In genomic region chr19:2326699-2327360, GRCh38 we compare ENCODE assay signal across 10 cellular contexts. TPM values are rescaled to one million over a fixed set of nuclear protein-coding genes. Genes with fewer than 3 reads are reported as not detected.
DNase-seq lines count a peak whose midpoint lies in the region; ATAC-seq, FAIRE-seq and TF ChIP-seq lines count a peak whose summit lies in the region.
"Had no signal": no experiment of that assay in that cellular context is flagged by ENCODE, and none has a peak within 500 bp of the region (broad histone marks: within the 10 kb centered on the region; RNA-seq: fewer than 3 reads in every experiment).

No MANE protein-coding gene starts in this region.

- ATAC-seq in lower lobe of right lung = no peak

- no peaks in the 10 kb centered on the region for H3K9me3 Mint-ChIP-seq in activated CD4-positive, alpha-beta T cell treated with anti-CD3 and anti-CD28 coated beads, Interleukin-2, amount 10 ng/mL, durations not matched to agents 7 days and 5 days

- H3K36me3 Mint-ChIP-seq in activated CD4-positive, alpha-beta T cell treated with anti-CD3 and anti-CD28 coated beads, Interleukin-2, amount 10 ng/mL, durations not matched to agents 7 days and 5 days (ENCODE audit: low read depth) = peaks cover 26% of the 10 kb centered on the region

- no peak overlapping the region for H3K9ac ChIP-seq in endothelial cell of umbilical vein (replicated peaks; ENCODE audit: extremely low read depth, insufficient read depth, low read length)
- H3K9ac ChIP-seq in skeletal muscle satellite cell (ENCODE audit: low read depth, low read length) = peak overlapping the region; percentile 97

- peak overlapping the region; percentile 99 for H3K4me3 Mint-ChIP-seq in activated CD4-positive, alpha-beta T cell treated with anti-CD3 and anti-CD28 coated beads, Interleukin-2, amount 10 ng/mL, durations not matched to agents 7 days and 5 days

- no peak for TF ChIP-seq CTCF in endothelial cell of umbilical vein (IDR thresholded peaks at IDR 0.05; ENCODE audit: extremely low read depth in 1 of 2, insufficient read depth in 1 of 2, low read depth in 1 of 2, low read length in 2 of 2)
- TF ChIP-seq CTCF in lower lobe of right lung (IDR thresholded peaks at IDR 0.05) = no peak

- peak overlapping the region; percentile 51; the same call in 1 of the 2 replicates for H3K27ac ChIP-seq in SJCRH30
- peak overlapping the region; percentile 90 for H3K27ac ChIP-seq in endothelial cell of umbilical vein (ENCODE audit: insufficient read depth, low read depth, low read length)
- no peak overlapping the region for H3K27ac ChIP-seq in lower lobe of right lung

- H3K27me3 ChIP-seq in SJCRH30 = no peaks in the 10 kb centered on the region
- no peaks in the 10 kb centered on the region for H3K27me3 ChIP-seq in endothelial cell of umbilical vein (ENCODE audit: control insufficient read depth in 2 of 2, insufficient read depth in 2 of 2, low read length in 2 of 2)
- no peaks in the 10 kb centered on the region for H3K27me3 ChIP-seq in skeletal muscle satellite cell (ENCODE audit: control insufficient read depth, insufficient read depth, low read length)
- H3K27me3 ChIP-seq in lower lobe of right lung (ENCODE audit: low read depth) = no peaks in the 10 kb centered on the region

- H2AFZ ChIP-seq in endothelial cell of umbilical vein (ENCODE audit: low read depth, low read length) = no peak overlapping the region

- CTCF ChIA-PET in activated CD4-positive, alpha-beta T cell treated with anti-CD3 and anti-CD28 coated beads, Interleukin-2, amount 10 ng/mL, durations not matched to agents 7 days and 5 days (lab: Charles Lee) = interaction anchor here (0.9 to 1.2 kb wide), 2 partner anchors 15 to 38 kb away, joined by 4 read pairs; no protein-coding TSS in a partner anchor
- CTCF ChIA-PET in endothelial cell of umbilical vein (lab: Charles Lee) = interaction anchor here (0.9 to 1.6 kb wide), 4 partner anchors 9 to 171 kb away, joined by 3 to 8 read pairs (median 4); no protein-coding TSS in a partner anchor

- H3K4me1 Mint-ChIP-seq in activated CD4-positive, alpha-beta T cell treated with anti-CD3 and anti-CD28 coated beads, Interleukin-2, amount 10 ng/mL, durations not matched to agents 7 days and 5 days = peaks cover 53% of the 10 kb centered on the region

- POLR2A ChIA-PET in activated CD4-positive, alpha-beta T cell treated with anti-CD3 and anti-CD28 coated beads, Interleukin-2, amount 10 ng/mL, durations not matched to agents 7 days and 5 days (lab: Charles Lee) = interaction anchor here (0.6 kb wide), 1 partner anchor 283 kb away, joined by 3 read pairs; no protein-coding TSS in a partner anchor
- POLR2A ChIA-PET in endothelial cell of umbilical vein (lab: Charles Lee) = interaction anchor here (0.6 kb wide), 2 partner anchors 265 to 1881 kb away, joined by 4 read pairs; no protein-coding TSS in a partner anchor

- TF ChIP-seq POLR2A in endothelial cell of umbilical vein (IDR thresholded peaks at IDR 0.05; ENCODE audit: low read depth, low read length) = no peak

- H3K9me3 ChIP-seq in SJCRH30 (replicated peaks) (no peaks in the 10 kb centered on the region), endothelial cell of umbilical vein (replicated peaks; ENCODE audit: control insufficient read depth, insufficient read depth, low read length) (no peaks in the 10 kb centered on the region), skeletal muscle satellite cell (replicated peaks; ENCODE audit: low read length) (no peaks in the 10 kb centered on the region), lower lobe of right lung (no peaks in the 10 kb centered on the region)

- H3K9me1 ChIP-seq in endothelial cell of umbilical vein (replicated peaks; ENCODE audit: control insufficient read depth, extremely low read depth, insufficient read depth, low read length) = no peaks in the 10 kb centered on the region

- no peaks in the 10 kb centered on the region for H4K20me1 ChIP-seq in endothelial cell of umbilical vein (replicated peaks; ENCODE audit: control insufficient read depth, extremely low read depth, insufficient read depth, low read length)

- intact Hi-C loops in endothelial cell of umbilical vein (cut with micrococcal nuclease) = loop anchor here (5.0 kb wide), 1 partner anchor 40 kb away; no protein-coding TSS in a partner anchor
- intact Hi-C loops in cardiac septum (cut with DNase I) = loop anchor here (5.0 kb wide), 1 partner anchor 165 kb away; the partner anchor contains the start of gene DOT1L
- intact Hi-C loops in lower lobe of right lung (cut with DNase I) = no loop called here

- no peak for DNase-seq in activated CD4-positive, alpha-beta T cell treated with anti-CD3 and anti-CD28 coated beads, Interleukin-2, amount 10 ng/mL, durations not matched to agents 7 days and 5 days
- DNase-seq in activated CD4-positive, alpha-beta T cell treated with anti-CD3 and anti-CD28 coated beads for 48 hours = no peak
- DNase-seq in SJCRH30 (no peak), endothelial cell of umbilical vein (ENCODE audit: low read depth, low spot score) (no peak), mucosa of gallbladder (ENCODE audit: low spot score) (no peak), cardiac septum (ENCODE audit: low spot score) (no peak), lower lobe of right lung (no peak)

- no TSS peak for BruUV-seq in endothelial cell of umbilical vein (replicated peaks; lab: Mats Ljungman, UMichigan)

- peaks cover 41% of the 10 kb centered on the region for H3K79me2 ChIP-seq in endothelial cell of umbilical vein (ENCODE audit: control insufficient read depth, insufficient read depth, low read length)

- no peak overlapping the region for H3K4me3 ChIP-seq in SJCRH30
- H3K4me3 ChIP-seq in endothelial cell of umbilical vein (replicated peaks in 1 of 3; ENCODE audit: insufficient read depth in 1 of 3, low read depth in 1 of 3, low read length in 3 of 3) = no peak overlapping the region
- H3K4me3 ChIP-seq in skeletal muscle satellite cell (ENCODE audit: low read length) = peak overlapping the region; percentile 86
- H3K4me3 ChIP-seq in lower lobe of right lung = no peak overlapping the region

- H3K4me2 ChIP-seq in endothelial cell of umbilical vein (ENCODE audit: insufficient read depth, low read length) (no peak overlapping the region), skeletal muscle satellite cell (ENCODE audit: low read length) (peak overlapping the region; percentile 100)

- H3K27ac Mint-ChIP-seq in activated CD4-positive, alpha-beta T cell treated with anti-CD3 and anti-CD28 coated beads, Interleukin-2, amount 10 ng/mL, durations not matched to agents 7 days and 5 days = peak overlapping the region; percentile 99

- H3K36me3 ChIP-seq in SJCRH30 = peaks cover 9% of the 10 kb centered on the region
- H3K36me3 ChIP-seq in endothelial cell of umbilical vein (ENCODE audit: control insufficient read depth in 2 of 2, extremely low read depth in 1 of 2, insufficient read depth in 2 of 2, low read length in 2 of 2) = peaks cover 0 to 13% of the 10 kb centered on the region in 2 experiments
- peaks cover 21% of the 10 kb centered on the region for H3K36me3 ChIP-seq in skeletal muscle satellite cell (ENCODE audit: insufficient read depth, low read length)
- H3K36me3 ChIP-seq in lower lobe of right lung = peaks cover 38% of the 10 kb centered on the region

- H3K27me3 Mint-ChIP-seq in activated CD4-positive, alpha-beta T cell treated with anti-CD3 and anti-CD28 coated beads, Interleukin-2, amount 10 ng/mL, durations not matched to agents 7 days and 5 days = no peaks in the 10 kb centered on the region

- dilution Hi-C loops in endothelial cell of umbilical vein (cut with MboI; ENCODE audit: extremely low pct_ligation_motif_present, low sequenced_read_pairs) = no loop called here

- no peak for FAIRE-seq in endothelial cell of umbilical vein (lab: Jason Lieb, UNC)

- H3K4me1 ChIP-seq in SJCRH30 (peaks cover 22% of the 10 kb centered on the region), endothelial cell of umbilical vein (ENCODE audit: control insufficient read depth, extremely low read depth, insufficient read depth, low read length) (peaks cover 15% of the 10 kb centered on the region), skeletal muscle satellite cell (ENCODE audit: control insufficient read depth, insufficient read depth, low read length) (peaks cover 26% of the 10 kb centered on the region), lower lobe of right lung (peaks cover 36% of the 10 kb centered on the region)

RNA-seq across cellular contexts. Expression of gene LSM7, which starts 1.6 kb away (rescaled TPM):
- 100 to 1,000 TPM; 105 to 114 TPM for total RNA-seq in activated CD4-positive, alpha-beta T cell treated with anti-CD3 and anti-CD28 coated beads, Interleukin-2, amount 10 ng/mL, durations not matched to agents 7 days and 5 days
- 179 and 185 TPM in 2 replicates for total RNA-seq in SJCRH30 (2014; rRNA removed; shearing (Covaris generic))
- 124 and 131 TPM in 2 replicates for total RNA-seq in endothelial cell of umbilical vein
- 673 and 777 TPM in 2 replicates for polyA plus RNA-seq in endothelial cell of umbilical vein
- 801 and 870 TPM in 2 replicates for polyA plus RNA-seq in endothelial cell of umbilical vein (2011; cell fraction: cytosol; rRNA removed)
- 195 and 232 TPM in 2 replicates for polyA plus RNA-seq in endothelial cell of umbilical vein (2011; cell fraction: nucleus; rRNA removed)
- 200 and 280 TPM in 2 replicates for polyA plus RNA-seq in endothelial cell of umbilical vein (2012)
- 49.3 and 58.7 TPM in 2 replicates for polyA minus RNA-seq in endothelial cell of umbilical vein
- 47.5 TPM for polyA minus RNA-seq in endothelial cell of umbilical vein (2011; cell fraction: cytosol; rRNA and poly(A)+ RNA removed)
- polyA minus RNA-seq in endothelial cell of umbilical vein (2011; cell fraction: nucleus; rRNA and poly(A)+ RNA removed) = 17.0 and 26.4 TPM in 2 replicates
- 177 and 189 TPM in 2 replicates for total RNA-seq in skeletal muscle satellite cell (2012; rRNA removed)
- 79.1 TPM for total RNA-seq in mucosa of gallbladder
- 42.7 TPM for total RNA-seq in cardiac septum
- 58.2 TPM for total RNA-seq in lower lobe of right lung

RNA-seq across cellular contexts. Expression of gene SPPL2B, which starts 1.7 kb away (rescaled TPM):
- total RNA-seq in activated CD4-positive, alpha-beta T cell treated with anti-CD3 and anti-CD28 coated beads, Interleukin-2, amount 10 ng/mL, durations not matched to agents 7 days and 5 days = 10 to 100 TPM; 69.9 to 96.6 TPM
- 7.7 and 14.3 TPM in 2 replicates for total RNA-seq in SJCRH30 (2014; rRNA removed; shearing (Covaris generic))
- total RNA-seq in endothelial cell of umbilical vein = 59.8 and 62.7 TPM in 2 replicates
- 60.7 and 72.8 TPM in 2 replicates for polyA plus RNA-seq in endothelial cell of umbilical vein
- 15.3 and 22.6 TPM in 2 replicates for polyA plus RNA-seq in endothelial cell of umbilical vein (2011; cell fraction: cytosol; rRNA removed)
- 221 and 251 TPM in 2 replicates for polyA plus RNA-seq in endothelial cell of umbilical vein (2011; cell fraction: nucleus; rRNA removed)
- 37.3 and 49.5 TPM in 2 replicates for polyA plus RNA-seq in endothelial cell of umbilical vein (2012)
- 32.8 and 38.7 TPM in 2 replicates for polyA minus RNA-seq in endothelial cell of umbilical vein
- 19.5 TPM for polyA minus RNA-seq in endothelial cell of umbilical vein (2011; cell fraction: cytosol; rRNA and poly(A)+ RNA removed)
- polyA minus RNA-seq in endothelial cell of umbilical vein (2011; cell fraction: nucleus; rRNA and poly(A)+ RNA removed) = 22.4 and 51.8 TPM in 2 replicates
- total RNA-seq in skeletal muscle satellite cell (2012; rRNA removed) = 20.8 and 25.6 TPM in 2 replicates
- total RNA-seq in mucosa of gallbladder = 148 TPM
- total RNA-seq in cardiac septum = 27.4 TPM
- total RNA-seq in lower lobe of right lung = 52.3 TPM

RNA-seq across cellular contexts. Expression of gene LINGO3, which starts 18.9 kb away (rescaled TPM):
- total RNA-seq in activated CD4-positive, alpha-beta T cell treated with anti-CD3 and anti-CD28 coated beads, Interleukin-2, amount 10 ng/mL, durations not matched to agents 7 days and 5 days = under 1 TPM; 0.35 to 0.44 TPM
- not detected in 2 replicates for total RNA-seq in SJCRH30 (2014; rRNA removed; shearing (Covaris generic))
- total RNA-seq in endothelial cell of umbilical vein (not detected in 2 replicates), mucosa of gallbladder (0.17 TPM), cardiac septum (not detected), lower lobe of right lung (not detected)
- not detected in 2 replicates for polyA plus RNA-seq in endothelial cell of umbilical vein
- not detected in 2 replicates for polyA plus RNA-seq in endothelial cell of umbilical vein (2011; cell fraction: cytosol; rRNA removed)
- polyA plus RNA-seq in endothelial cell of umbilical vein (2011; cell fraction: nucleus; rRNA removed) = not detected in 2 replicates
- polyA plus RNA-seq in endothelial cell of umbilical vein (2012) = not detected in 2 replicates
- polyA minus RNA-seq in endothelial cell of umbilical vein = not detected in 2 replicates
- polyA minus RNA-seq in endothelial cell of umbilical vein (2011; cell fraction: cytosol; rRNA and poly(A)+ RNA removed) = not detected
- polyA minus RNA-seq in endothelial cell of umbilical vein (2011; cell fraction: nucleus; rRNA and poly(A)+ RNA removed) = not detected in 2 replicates
- total RNA-seq in skeletal muscle satellite cell (2012; rRNA removed) = under 0.01 TPM in 2 replicates
- total RNA-seq: glomerular endothelial cell, M059J had no signal

RNA-seq across cellular contexts. Expression of gene TMPRSS9, which starts 33.2 kb away (rescaled TPM):
- total RNA-seq in activated CD4-positive, alpha-beta T cell treated with anti-CD3 and anti-CD28 coated beads, Interleukin-2, amount 10 ng/mL, durations not matched to agents 7 days and 5 days = not detected
- total RNA-seq in SJCRH30 (2014; rRNA removed; shearing (Covaris generic)) = 0.04 TPM in 1 of 2 replicates, not detected in the other
- total RNA-seq in endothelial cell of umbilical vein = not detected in 2 replicates
- not detected in 2 replicates for polyA plus RNA-seq in endothelial cell of umbilical vein
- not detected in 2 replicates for polyA plus RNA-seq in endothelial cell of umbilical vein (2011; cell fraction: cytosol; rRNA removed)
- not detected in 2 replicates for polyA plus RNA-seq in endothelial cell of umbilical vein (2011; cell fraction: nucleus; rRNA removed)
- polyA plus RNA-seq in endothelial cell of umbilical vein (2012) = 0.08 TPM in 2 replicates
- not detected in 2 replicates for polyA minus RNA-seq in endothelial cell of umbilical vein
- not detected for polyA minus RNA-seq in endothelial cell of umbilical vein (2011; cell fraction: cytosol; rRNA and poly(A)+ RNA removed)
- not detected in 2 replicates for polyA minus RNA-seq in endothelial cell of umbilical vein (2011; cell fraction: nucleus; rRNA and poly(A)+ RNA removed)
- total RNA-seq in skeletal muscle satellite cell (2012; rRNA removed) = 0.22 TPM in 1 of 2 replicates, not detected in the other
- total RNA-seq in mucosa of gallbladder = not detected
- total RNA-seq in cardiac septum = not detected
- total RNA-seq in lower lobe of right lung = not detected
- total RNA-seq: glomerular endothelial cell, M059J had no signal

RNA-seq across cellular contexts. Expression of gene PEAK3, which starts 44.9 kb away (rescaled TPM):
- total RNA-seq in activated CD4-positive, alpha-beta T cell treated with anti-CD3 and anti-CD28 coated beads, Interleukin-2, amount 10 ng/mL, durations not matched to agents 7 days and 5 days = under 1 TPM; 0.17 to 0.25 TPM
- total RNA-seq in SJCRH30 (2014; rRNA removed; shearing (Covaris generic)) = 0.06 and 0.10 TPM in 2 replicates
- total RNA-seq in endothelial cell of umbilical vein = not detected in 2 replicates
- 0.03 TPM in 1 of 2 replicates, not detected in the other for polyA plus RNA-seq in endothelial cell of umbilical vein
- polyA plus RNA-seq in endothelial cell of umbilical vein (2011; cell fraction: cytosol; rRNA removed) = not detected in 2 replicates
- polyA plus RNA-seq in endothelial cell of umbilical vein (2011; cell fraction: nucleus; rRNA removed) = not detected in 2 replicates
- not detected in 2 replicates for polyA plus RNA-seq in endothelial cell of umbilical vein (2012)
- not detected in 2 replicates for polyA minus RNA-seq in endothelial cell of umbilical vein
- not detected for polyA minus RNA-seq in endothelial cell of umbilical vein (2011; cell fraction: cytosol; rRNA and poly(A)+ RNA removed)
- not detected in 2 replicates for polyA minus RNA-seq in endothelial cell of umbilical vein (2011; cell fraction: nucleus; rRNA and poly(A)+ RNA removed)
- total RNA-seq in skeletal muscle satellite cell (2012; rRNA removed) = not detected in 2 replicates
- 1.0 TPM for total RNA-seq in mucosa of gallbladder
- total RNA-seq in cardiac septum = 0.19 TPM
- 7.5 TPM for total RNA-seq in lower lobe of right lung
- total RNA-seq: glomerular endothelial cell, M059J had no signal
